Comparison of ENCODE assay signal across 18 cellular contexts in the genomic region with DNA sequence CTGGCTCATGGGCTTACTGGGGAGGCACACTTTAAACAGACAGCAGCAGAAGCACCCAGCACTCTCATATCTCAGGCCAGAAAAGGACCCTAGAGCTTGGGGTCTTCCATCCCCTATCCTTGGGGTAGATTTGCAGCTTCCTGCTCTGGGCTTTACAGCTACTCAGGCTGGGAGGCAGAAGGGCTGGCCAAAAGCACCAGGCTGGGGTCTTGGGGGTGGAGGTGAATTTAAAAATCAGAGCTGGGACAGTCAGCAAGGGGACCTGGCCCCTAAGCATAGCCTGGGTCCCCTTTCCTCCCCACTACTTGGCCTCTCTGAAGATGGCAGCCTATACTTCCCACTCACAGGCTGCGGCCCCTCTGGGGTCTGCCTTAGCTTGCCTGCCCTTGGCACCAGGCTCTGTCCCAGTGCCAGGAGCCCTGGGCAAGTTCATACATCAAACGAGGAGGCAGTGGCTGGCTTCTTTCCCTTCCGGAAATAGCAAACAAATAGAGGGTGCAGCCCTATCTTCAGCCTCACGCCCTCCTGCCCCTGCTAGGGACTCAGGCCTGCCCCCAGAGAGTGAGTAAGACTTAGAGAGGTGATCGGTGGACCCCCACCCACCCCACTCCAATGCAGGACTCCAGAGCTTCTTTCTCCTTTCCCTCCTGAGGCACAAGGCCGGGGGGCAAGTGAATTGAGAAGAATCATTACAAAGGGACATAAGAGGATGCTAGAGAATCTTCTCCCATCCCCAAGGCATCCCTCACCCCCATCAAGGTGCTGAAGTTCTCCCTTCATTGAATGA. TPM values are rescaled to one million over a fixed set of nuclear protein-coding genes. Genes with fewer than 3 reads are reported as not detected.
DNase-seq lines count a peak whose midpoint lies in the region; TF ChIP-seq lines count a peak whose summit lies in the region.
"Had no signal": no experiment of that assay in that cellular context is flagged by ENCODE, and none has a peak within 500 bp of the region (broad histone marks: within the 10 kb centered on the region; RNA-seq: fewer than 3 reads in every experiment).

No MANE protein-coding gene starts in this region.

- H3K4me1 ChIP-seq in left ventricle myocardium inferior: peaks cover 74% of the 10 kb centered on the region
- peaks cover 0 to 24% (median 4%) of the 10 kb centered on the region in 4 donors for H3K4me1 ChIP-seq in sigmoid colon
- H3K4me1 ChIP-seq in A673 (ENCODE audit: insufficient read depth, low read length, poor library complexity, severe bottlenecking): peaks cover 16% of the 10 kb centered on the region

- H3K36me3 ChIP-seq in left ventricle myocardium inferior (no peaks in the 10 kb centered on the region), sigmoid colon (no peaks in the 10 kb centered on the region), A673 (ENCODE audit: insufficient read depth, low read length, poor library complexity, severe bottlenecking) (no peaks in the 10 kb centered on the region)
- H3K36me3 ChIP-seq: left lung had no signal

- peak overlapping the region; percentile 89 for H3K27ac ChIP-seq in left ventricle myocardium inferior (replicated peaks)
- no peak overlapping the region for H3K27ac ChIP-seq in sigmoid colon
- H3K27ac ChIP-seq in A673 (ENCODE audit: low read depth, low read length, poor library complexity, severe bottlenecking): no peak overlapping the region
- H3K27ac ChIP-seq: 22Rv1, dorsolateral prefrontal cortex, left lung had no signal

- intact Hi-C loops in left ventricle myocardium inferior (cut with micrococcal nuclease) (no loop called here), sigmoid colon (cut with DNase I) (no loop called here), A673 (cut with micrococcal nuclease; ENCODE audit: unreplicated experiment) (no loop called here)

- POLR2A ChIA-PET in A673 (lab: Charles Lee; ENCODE audit: low non-redundant PET): no interaction called here

- WGBS in sigmoid colon, 2 donors: 44 to 69% methylated on average over 6 of the region's 6 CpGs

- no peak for TF ChIP-seq POLR2A in sigmoid colon (IDR thresholded peaks at IDR 0.05)

- no peak for TF ChIP-seq EP300 in sigmoid colon (IDR thresholded peaks at IDR 0.05)

- H3K4me3 ChIP-seq in left ventricle myocardium inferior (no peak overlapping the region), sigmoid colon (no peak overlapping the region), A673 (ENCODE audit: low read depth, low read length, poor library complexity, severe bottlenecking) (no peak overlapping the region)
- H3K4me3 ChIP-seq: dorsolateral prefrontal cortex, left lung had no signal

- CTCF ChIA-PET in A673 (lab: Charles Lee): no interaction called here

- TF ChIP-seq CTCF in left ventricle myocardium inferior (IDR thresholded peaks at IDR 0.05; ENCODE audit: borderline replicate concordance): no peak
- TF ChIP-seq CTCF in sigmoid colon (IDR thresholded peaks at IDR 0.05): no peak
- TF ChIP-seq CTCF in A673 (conservative IDR thresholded peaks at IDR 0.05; ENCODE audit: low read depth, low read length): no peak

- H3K9me3 ChIP-seq in left ventricle myocardium inferior (replicated peaks) (no peaks in the 10 kb centered on the region), sigmoid colon (no peaks in the 10 kb centered on the region), A673 (ENCODE audit: low read depth, low read length, poor library complexity, severe bottlenecking) (no peaks in the 10 kb centered on the region)
- H3K9me3 ChIP-seq: left lung had no signal

- H3K27me3 ChIP-seq in left ventricle myocardium inferior (ENCODE audit: low read depth): peaks cover 9% of the 10 kb centered on the region
- H3K27me3 ChIP-seq in sigmoid colon: no peaks in the 10 kb centered on the region
- H3K27me3 ChIP-seq in A673 (replicated peaks; ENCODE audit: insufficient read depth, low read depth, low read length, poor library complexity): no peaks in the 10 kb centered on the region

- DNase-seq in DMS 273 (lab: John Stamatoyannopoulos, UW; ENCODE audit: unreplicated experiment) (peak; percentile 28), DMS 273 treated with DMSO at 0.1 percent for 48 hours (lab: John Stamatoyannopoulos, UW) (no peak), NCI-H446 treated with DMSO at 0.1 percent for 48 hours (lab: John Stamatoyannopoulos, UW) (peak; percentile 50), left ventricle myocardium inferior (no peak), sigmoid colon (peak; percentile 48), A673 (ENCODE audit: low spot score) (no peak), pons (ENCODE audit: low spot score) (no peak)
- no peak for DNase-seq in stimulated activated naive CD4-positive, alpha-beta T cell treated with Interleukin-2 at 50 U/mL for 16 hours (lab: John Stamatoyannopoulos, UW)
- DNase-seq: activated naive CD4-positive, alpha-beta T cell treated with Interleukin-2 at 50 U/mL for 16 hours; hippocampal formation; left lung; NCI-H187 treated with DMSO at 0.1 percent for 48 hours; stimulated activated CD4-positive, alpha-beta T cell treated with anti-CD3 and anti-CD28 coated beads, Interleukin-15, amount 100 ng/mL, for 24 hours had no signal

- BruUV-seq in A673 (replicated peaks; lab: Mats Ljungman, UMichigan): no TSS peak

RNA-seq across cellular contexts. Expression of gene TNS1, which starts 26.0 kb away (rescaled TPM):
- 828 TPM for total RNA-seq in left ventricle myocardium inferior
- 1,000 to 10,000 TPM in 2 of 4 donors, 100 to 1,000 TPM in 2; 444 to 1,607 (median 968) TPM for total RNA-seq in sigmoid colon
- 10 to 100 TPM in 2 of 3 donors, 1 to 10 TPM in 1; 3.7 to 57.2 (median 13.8) TPM for polyA plus RNA-seq in sigmoid colon
- total RNA-seq in A673 (2021): 88.9 and 99.6 TPM in 2 replicates
- total RNA-seq: NCI-H460 had no signal

RNA-seq across cellular contexts. Expression of gene RUFY4, which starts 40.3 kb away (rescaled TPM):
- not detected for total RNA-seq in left ventricle myocardium inferior
- total RNA-seq in sigmoid colon: under 1 TPM in 2 of 4 donors, not detected in 2; 0.16 to 0.55 TPM
- polyA plus RNA-seq in sigmoid colon: under 1 TPM in 1 of 3 donors, not detected in 2; 0.73 TPM
- 0.26 and 1.3 TPM in 2 replicates for total RNA-seq in A673 (2021)
- total RNA-seq: HT-29, LHCN-M2 had no signal

Comparison
In these comparisons a context has a peak if more than half of its experiments do, and no peak if none do; other contexts are left out.
1. DNase-seq: peak in DMS 273 (single experiment), NCI-H446 treated with DMSO at 0.1 percent for 48 hours (single experiment) and sigmoid colon (single experiment); none in DMS 273 treated with DMSO at 0.1 percent for 48 hours (single experiment), left ventricle myocardium inferior (single experiment), A673 (single experiment), pons (single experiment) and stimulated activated naive CD4-positive, alpha-beta T cell treated with Interleukin-2 at 50 U/mL for 16 hours (single experiment).